Comparison of ENCODE assay signal across 9 cellular contexts in the genomic region with DNA sequence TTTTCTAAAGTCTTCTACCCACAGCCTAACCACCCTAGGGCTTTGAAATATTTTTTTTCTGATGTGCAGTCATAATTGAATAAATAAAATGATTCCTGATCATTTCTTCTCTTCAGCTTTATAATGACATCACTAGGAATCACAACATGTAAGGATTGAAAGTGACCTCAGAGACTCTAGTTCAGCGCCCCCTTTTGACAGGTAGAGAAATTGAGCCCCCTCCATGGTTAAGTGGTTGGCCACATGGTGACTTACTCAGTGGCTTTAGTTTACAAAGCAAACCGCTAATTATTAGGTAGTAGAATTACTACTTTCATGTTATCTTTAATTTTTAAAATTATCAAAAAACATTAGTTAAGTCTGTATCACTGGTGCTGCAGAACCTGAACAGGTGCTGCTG. TPM values are rescaled to one million over a fixed set of nuclear protein-coding genes. Genes with fewer than 3 reads are reported as not detected.
A peak's percentile ranks its signal among the peaks of the same experiment; 100 is the strongest.
DNase-seq lines count a peak whose midpoint lies in the region; ATAC-seq and TF ChIP-seq lines count a peak whose summit lies in the region.
"Had no signal": no experiment of that assay in that cellular context is flagged by ENCODE, and none has a peak within 500 bp of the region (broad histone marks: within the 10 kb centered on the region; RNA-seq: fewer than 3 reads in every experiment).

No MANE protein-coding gene starts in this region.

- no peaks in the 10 kb centered on the region for H3K9me2 ChIP-seq in MM.1S (replicated peaks; ENCODE audit: insufficient read depth, low read length)

- H3F3A ChIP-seq in MM.1S (ENCODE audit: insufficient read depth, low read length): peaks cover 8% of the 10 kb centered on the region

- H3K27ac ChIP-seq in MM.1S (ENCODE audit: low read length): no peak overlapping the region

- no peak overlapping the region for H3K4me3 ChIP-seq in MM.1S (ENCODE audit: low read length)

- peaks cover 14% of the 10 kb centered on the region for H3K4me1 ChIP-seq in MM.1S (ENCODE audit: low read length)

- H3K4me2 ChIP-seq in MM.1S (ENCODE audit: low read depth, low read length): no peak overlapping the region

- peak; percentile 11 for DNase-seq in activated CD4-positive, alpha-beta T cell treated with anti-CD3 and anti-CD28 coated beads for 48 hours
- DNase-seq in activated CD4-positive, alpha-beta T cell treated with anti-CD3 and anti-CD28 coated beads, Interleukin-2, amount 50 U/mL, for 4 hours: no peak
- DNase-seq in MM.1S: peak; percentile 35
- DNase-seq in dermis blood vessel endothelial cell: peak; percentile 62
- DNase-seq in stimulated activated naive CD8-positive, alpha-beta T cell treated with anti-CD3 and anti-CD28 coated beads, Interleukin-15, Interleukin-2, amounts not matched to agents 100 U/mL and 50 U/mL, for 24 hours: peak; percentile 8
- DNase-seq in HPDE6-E6E7 (ENCODE audit: extremely low spot score): no peak
- no peak for DNase-seq in activated naive CD4-positive, alpha-beta T cell treated with Interleukin-2 at 50 U/mL for 16 hours
- DNase-seq: GF-D8 had no signal

- ATAC-seq in stimulated activated naive CD8-positive, alpha-beta T cell treated with anti-CD3 and anti-CD28 coated beads, Interleukin-15, Interleukin-2, amounts not matched to agents 100 U/mL and 50 U/mL, for 24 hours: no peak
- no peak for ATAC-seq in HG03354 (IDR thresholded peaks at IDR 0.05; ENCODE audit: poor library complexity, severe bottlenecking, unreplicated experiment)

- H4K20me1 ChIP-seq in MM.1S (ENCODE audit: insufficient read depth, low read length): no peaks in the 10 kb centered on the region

- no peak overlapping the region for H2AFZ ChIP-seq in MM.1S (ENCODE audit: low read length)

- peak; percentile 55 for TF ChIP-seq CTCF in MM.1S (IDR thresholded peaks at IDR 0.05; ENCODE audit: low read length)

- no peak overlapping the region for H3K9ac ChIP-seq in MM.1S (ENCODE audit: low read length)

- no peaks in the 10 kb centered on the region for H3K9me3 ChIP-seq in MM.1S (replicated peaks; ENCODE audit: insufficient read depth, low read length)

- H3K36me3 ChIP-seq in MM.1S (replicated peaks; ENCODE audit: insufficient read depth, low read length): no peaks in the 10 kb centered on the region

- H3K79me2 ChIP-seq in MM.1S (ENCODE audit: low read length): no peaks in the 10 kb centered on the region

- H3K27me3 ChIP-seq in MM.1S (replicated peaks; ENCODE audit: insufficient read depth, low read length): no peaks in the 10 kb centered on the region

RNA-seq across cellular contexts. Expression of a gene that starts 13.3 kb away (rescaled TPM):
- 34.9 and 43.1 TPM in 2 replicates for total RNA-seq in dermis blood vessel endothelial cell

Comparison
In these comparisons a context has a peak if more than half of its experiments do, and no peak if none do; other contexts are left out.
1. DNase-seq: peak in activated CD4-positive, alpha-beta T cell treated with anti-CD3 and anti-CD28 coated beads for 48 hours (single experiment), MM.1S (single experiment), dermis blood vessel endothelial cell (single experiment) and stimulated activated naive CD8-positive, alpha-beta T cell treated with anti-CD3 and anti-CD28 coated beads, Interleukin-15, Interleukin-2, amounts not matched to agents 100 U/mL and 50 U/mL, for 24 hours (single experiment); none in activated CD4-positive, alpha-beta T cell treated with anti-CD3 and anti-CD28 coated beads, Interleukin-2, amount 50 U/mL, for 4 hours (0 of 2), HPDE6-E6E7 (single experiment) and activated naive CD4-positive, alpha-beta T cell treated with Interleukin-2 at 50 U/mL for 16 hours (single experiment).